22 cellular contexts compared by ENCODE assay signal in genomic region chr6:169155481-169155880, GRCh38.
DNase-seq lines count a peak whose midpoint lies in the region; ATAC-seq and TF ChIP-seq lines count a peak whose summit lies in the region.
"Had no signal": no experiment of that assay in that cellular context is flagged by ENCODE, and none has a peak within 500 bp of the region (broad histone marks: within the 10 kb centered on the region; RNA-seq: fewer than 3 reads in every experiment).

No MANE protein-coding gene starts in this region.

- DNase-seq in right atrium auricular region (ENCODE audit: low spot score): peak; percentile 50
- no peak for DNase-seq in Right ventricle myocardium superior
- peak; percentile 3 for DNase-seq in stomach
- DNase-seq in NCI-H1417 (lab: John Stamatoyannopoulos, UW): no peak
- DNase-seq: AML-193; CD4-positive, alpha-beta T cell; GM23248; Kasumi-1; NCI-H1105; NCI-H2029; NCI-H446 treated with DMSO at 0.1 percent for 48 hours; NCI-H526 treated with DMSO at 0.1 percent for 48 hours; RPMI8226; SHP77 treated with DMSO at 0.1 percent for 48 hours had no signal

- H3K36me3 Mint-ChIP-seq in nephron (ENCODE audit: low read depth): no peaks in the 10 kb centered on the region

- no peak for TF ChIP-seq EP300 in stomach (IDR thresholded peaks at IDR 0.05)

- WGBS in stomach, 5 donors: 87 to 96% (median 91%) methylated on average over 7 of the region's 7 CpGs

- H3K9me3 ChIP-seq in right atrium auricular region (peaks cover 0 to 3% of the 10 kb centered on the region in 2 donors), stomach (no peaks in the 10 kb centered on the region)

- intact Hi-C loops in Right ventricle myocardium superior (cut with DNase I): no loop called here
- intact Hi-C loops in stomach (cut with DNase I; ENCODE audit: low total_unique reads): no loop called here

- H3K4me1 ChIP-seq in right atrium auricular region (peaks cover 0 to 19% of the 10 kb centered on the region in 2 donors), stomach (peaks cover 0 to 17% (median 6%) of the 10 kb centered on the region in 4 donors)
- H3K4me1 ChIP-seq: A549; BLaER1 treated with 17β-estradiol and CSF1 and Interleukin-3, amounts not matched to agents 10 nM and 100 nM had no signal

- H3K4me3 Mint-ChIP-seq in nephron: no peak overlapping the region
- H3K4me3 Mint-ChIP-seq: CD4-positive, alpha-beta T cell had no signal

- H3K4me3 ChIP-seq in right atrium auricular region (no peak overlapping the region), stomach (no peak overlapping the region)
- H3K4me3 ChIP-seq: A549; BLaER1 treated with 17β-estradiol and CSF1 and Interleukin-3, amounts not matched to agents 10 nM and 100 nM; GM23248; K562; SK-N-MC had no signal

- no peaks in the 10 kb centered on the region for H3K36me3 ChIP-seq in right atrium auricular region
- no peaks in the 10 kb centered on the region for H3K36me3 ChIP-seq in stomach
- H3K36me3 ChIP-seq: BLaER1 treated with 17β-estradiol and CSF1 and Interleukin-3, amounts not matched to agents 10 nM and 100 nM had no signal

- no peak for TF ChIP-seq CTCF in right atrium auricular region (IDR thresholded peaks at IDR 0.05)
- no peak for TF ChIP-seq CTCF in nephron (IDR thresholded peaks at IDR 0.05; ENCODE audit: unreplicated experiment in 3 of 3)
- TF ChIP-seq CTCF in stomach (IDR thresholded peaks at IDR 0.05): no peak

- peaks cover 12% of the 10 kb centered on the region for H3K27me3 Mint-ChIP-seq in nephron (ENCODE audit: low read depth)

- H3K27ac ChIP-seq in right atrium auricular region (no peak overlapping the region), stomach (no peak overlapping the region)
- H3K27ac ChIP-seq: A549; BLaER1 treated with 17β-estradiol and CSF1 and Interleukin-3, amounts not matched to agents 10 nM and 100 nM; GM23248; SK-N-MC had no signal

- H3K27ac Mint-ChIP-seq in nephron: peak overlapping the region in 2 of 3 experiments; percentile 82 to 100
- H3K27ac Mint-ChIP-seq: CD4-positive, alpha-beta T cell had no signal

- ATAC-seq in Right ventricle myocardium superior (ENCODE audit: poor library complexity) (no peak), HG02678 (IDR thresholded peaks at IDR 0.05; ENCODE audit: unreplicated experiment) (no peak), GM21423 (IDR thresholded peaks at IDR 0.05; ENCODE audit: unreplicated experiment) (no peak)
- ATAC-seq: A549, HepG2, K562 had no signal

- no peak for TF ChIP-seq POLR2A in stomach (IDR thresholded peaks at IDR 0.05)

- peaks cover 50% of the 10 kb centered on the region for H3K4me1 Mint-ChIP-seq in nephron

- H3K27me3 ChIP-seq in right atrium auricular region: no peaks in the 10 kb centered on the region
- no peaks in the 10 kb centered on the region for H3K27me3 ChIP-seq in stomach
- H3K27me3 ChIP-seq: BLaER1 treated with 17β-estradiol and CSF1 and Interleukin-3, amounts not matched to agents 10 nM and 100 nM had no signal

- peaks cover 9% of the 10 kb centered on the region for H3K9me3 Mint-ChIP-seq in nephron

Comparison
In these comparisons a context has a peak if more than half of its experiments do, and no peak if none do; other contexts are left out.
1. DNase-seq: peak in right atrium auricular region (single experiment) and stomach (single experiment); none in Right ventricle myocardium superior (single experiment) and NCI-H1417 (0 of 3).